ENCODE assay signal across 14 cellular contexts in genomic region chr1:212595229-212595628, GRCh38. TPM values are rescaled to one million over a fixed set of nuclear protein-coding genes. Genes with fewer than 3 reads are reported as not detected.
DNase-seq lines count a peak whose midpoint lies in the region; ATAC-seq and TF ChIP-seq lines count a peak whose summit lies in the region.
"Had no signal": no experiment of that assay in that cellular context is flagged by ENCODE, and none has a peak within 500 bp of the region (broad histone marks: within the 10 kb centered on the region; RNA-seq: fewer than 3 reads in every experiment).

No MANE protein-coding gene starts in this region.

- H3K79me1 ChIP-seq in trophoblast cell (ENCODE audit: low read length), result peaks cover 23% of the 10 kb centered on the region

- peaks cover 15% of the 10 kb centered on the region for H3K27me3 Mint-ChIP-seq in T-helper 2 cell treated with Interferon-gamma antibody and Interleukin-4, amounts not matched to agents 5 μg/mL and 100 μg/mL, for 36 hours (ENCODE audit: low read depth)
- H3K27me3 Mint-ChIP-seq in central memory CD8-positive, alpha-beta T cell, result peaks cover 27% of the 10 kb centered on the region

- no peaks in the 10 kb centered on the region for H3K9me3 Mint-ChIP-seq in T-helper 2 cell treated with Interferon-gamma antibody and Interleukin-4, amounts not matched to agents 5 μg/mL and 100 μg/mL, for 36 hours
- H3K9me3 Mint-ChIP-seq in central memory CD8-positive, alpha-beta T cell, result no peaks in the 10 kb centered on the region

- H3K4me1 ChIP-seq in PC-9 (replicated peaks; ENCODE audit: insufficient read depth) (peaks cover 23% of the 10 kb centered on the region), trophoblast cell (ENCODE audit: control insufficient read depth in 1 of 2, insufficient read depth in 2 of 2, low read length in 2 of 2) (peaks cover 18 to 22% of the 10 kb centered on the region in 2 experiments), A673 (ENCODE audit: insufficient read depth, low read length, poor library complexity, severe bottlenecking) (no peaks in the 10 kb centered on the region)
- H3K4me1 ChIP-seq: right atrium auricular region had no signal

- no peak for TF ChIP-seq CTCF in PC-9 (conservative IDR thresholded peaks at IDR 0.05)
- TF ChIP-seq CTCF in A673 (conservative IDR thresholded peaks at IDR 0.05; ENCODE audit: low read depth, low read length), result no peak

- H2BK120ac ChIP-seq in trophoblast cell (ENCODE audit: insufficient read depth, low read length, poor library complexity), result peak overlapping the region; percentile 97

- H3K27ac ChIP-seq in PC-9 (peak overlapping the region; percentile 84), trophoblast cell (ENCODE audit: low read depth, low read length) (peak overlapping the region; percentile 79), A673 (ENCODE audit: low read depth, low read length, poor library complexity, severe bottlenecking) (no peak overlapping the region)
- H3K27ac ChIP-seq: testis had no signal

- H3K27ac Mint-ChIP-seq in T-helper 2 cell treated with Interferon-gamma antibody and Interleukin-4, amounts not matched to agents 5 μg/mL and 100 μg/mL, for 36 hours, result peak overlapping the region; percentile 96
- peak overlapping the region; percentile 85 for H3K27ac Mint-ChIP-seq in central memory CD8-positive, alpha-beta T cell (ENCODE audit: low read depth)

- peak overlapping the region; percentile 71 for H2BK5ac ChIP-seq in trophoblast cell (ENCODE audit: low read depth, low read length, poor library complexity)

- peak overlapping the region; percentile 38 for H2AK5ac ChIP-seq in trophoblast cell (ENCODE audit: low read length)

- H3F3A ChIP-seq in PC-9 (ENCODE audit: insufficient read depth, low read depth), result peaks cover 24% of the 10 kb centered on the region

- peak overlapping the region; percentile 75 for H2BK12ac ChIP-seq in trophoblast cell (ENCODE audit: low read length)

- no peak overlapping the region for H3K9ac ChIP-seq in trophoblast cell (ENCODE audit: low read length)

- no peaks in the 10 kb centered on the region for H3K9me3 ChIP-seq in PC-9 (ENCODE audit: insufficient read depth, low read depth)
- H3K9me3 ChIP-seq in trophoblast cell (ENCODE audit: insufficient read depth, low read depth, low read length), result peaks cover 3% of the 10 kb centered on the region
- H3K9me3 ChIP-seq in A673 (ENCODE audit: low read depth, low read length, poor library complexity, severe bottlenecking), result no peaks in the 10 kb centered on the region
- H3K9me3 ChIP-seq: mucosa of descending colon, right atrium auricular region, testis had no signal

- H3K4me1 Mint-ChIP-seq in T-helper 2 cell treated with Interferon-gamma antibody and Interleukin-4, amounts not matched to agents 5 μg/mL and 100 μg/mL, for 36 hours (ENCODE audit: low read depth), result peaks cover 23% of the 10 kb centered on the region
- peaks cover 13% of the 10 kb centered on the region for H3K4me1 Mint-ChIP-seq in central memory CD8-positive, alpha-beta T cell

- no peak overlapping the region for H4K12ac ChIP-seq in trophoblast cell (ENCODE audit: low read depth, low read length)

- ATAC-seq in central memory CD8-positive, alpha-beta T cell (replicated peaks; ENCODE audit: extremely low read depth, poor library complexity, severe bottlenecking), result no peak

- H4K20me1 ChIP-seq in PC-9 (ENCODE audit: insufficient read depth), result no peaks in the 10 kb centered on the region

- peak overlapping the region; percentile 9 for H3K4ac ChIP-seq in trophoblast cell (ENCODE audit: low read depth, low read length)

- H4K8ac ChIP-seq in trophoblast cell (ENCODE audit: low read depth, low read length), result peak overlapping the region; percentile 84

- CTCF ChIA-PET in PC-9 (lab: Charles Lee), result interaction anchor here (0.6 kb wide), 1 partner anchor 133 kb away, joined by 3 read pairs; no protein-coding TSS in a partner anchor
- CTCF ChIA-PET in A673 (lab: Charles Lee), result no interaction called here

- BruUV-seq in PC-9 (replicated peaks; lab: Mats Ljungman, UMichigan), result TSS peak; percentile 99
- BruUV-seq in A673 (replicated peaks; lab: Mats Ljungman, UMichigan), result no TSS peak

- no peak overlapping the region for H3K23ac ChIP-seq in trophoblast cell (ENCODE audit: low read length)

- no peak for DNase-seq in T-helper 2 cell treated with Interferon-gamma antibody and Interleukin-4, amounts not matched to agents 5 μg/mL and 100 μg/mL, for 36 hours (ENCODE audit: low spot score)
- no peak for DNase-seq in T-helper 2 cell
- no peak for DNase-seq in PC-9
- DNase-seq in central memory CD8-positive, alpha-beta T cell (ENCODE audit: low spot score in 2 of 2), result no peak
- peak in 1 of 2 donors; percentile 4 for DNase-seq in trophoblast cell
- no peak for DNase-seq in A673 (ENCODE audit: low spot score)
- DNase-seq in pons (ENCODE audit: low spot score), result no peak
- no peak for DNase-seq in hypothalamus (lab: John Stamatoyannopoulos, UW)
- DNase-seq: caudate nucleus, NCI-H2081 treated with DMSO at 0.1 percent for 48 hours, testis had no signal

- peak overlapping the region; percentile 55 for H3K18ac ChIP-seq in trophoblast cell (ENCODE audit: low read length)

- peak overlapping the region; percentile 62 for H3K4me2 ChIP-seq in PC-9
- H3K4me2 ChIP-seq in trophoblast cell (ENCODE audit: low read length), result no peak overlapping the region

- H4K91ac ChIP-seq in trophoblast cell (ENCODE audit: low read depth, low read length), result peak overlapping the region; percentile 97

- H3K9me2 ChIP-seq in PC-9 (ENCODE audit: insufficient read depth), result no peaks in the 10 kb centered on the region

- peak overlapping the region; percentile 15 for H3K4me3 Mint-ChIP-seq in T-helper 2 cell treated with Interferon-gamma antibody and Interleukin-4, amounts not matched to agents 5 μg/mL and 100 μg/mL, for 36 hours
- H3K4me3 Mint-ChIP-seq in central memory CD8-positive, alpha-beta T cell, result no peak overlapping the region

- H3K36me3 ChIP-seq in PC-9 (ENCODE audit: low read depth) (no peaks in the 10 kb centered on the region), trophoblast cell (ENCODE audit: control insufficient read depth in 1 of 2, insufficient read depth in 2 of 2, low read length in 2 of 2) (no peaks in the 10 kb centered on the region), A673 (ENCODE audit: insufficient read depth, low read length, poor library complexity, severe bottlenecking) (no peaks in the 10 kb centered on the region)
- H3K36me3 ChIP-seq: right atrium auricular region had no signal

- H3K79me2 ChIP-seq in PC-9 (ENCODE audit: low read depth) (no peaks in the 10 kb centered on the region), trophoblast cell (ENCODE audit: control insufficient read depth, insufficient read depth, low read length, poor library complexity) (peaks cover 2% of the 10 kb centered on the region)

- H3K14ac ChIP-seq in trophoblast cell (ENCODE audit: low read length), result peak overlapping the region; percentile 54

- POLR2A ChIA-PET in PC-9 (lab: Charles Lee; ENCODE audit: unreplicated experiment), result no interaction called here
- POLR2A ChIA-PET in A673 (lab: Charles Lee; ENCODE audit: low non-redundant PET), result interaction anchor here (0.5 kb wide), 1 partner anchor 14 kb away, joined by 3 read pairs; no protein-coding TSS in a partner anchor

- H3K36me3 Mint-ChIP-seq in T-helper 2 cell treated with Interferon-gamma antibody and Interleukin-4, amounts not matched to agents 5 μg/mL and 100 μg/mL, for 36 hours (ENCODE audit: low read depth), result no peaks in the 10 kb centered on the region
- H3K36me3 Mint-ChIP-seq in central memory CD8-positive, alpha-beta T cell (ENCODE audit: insufficient read depth), result no peaks in the 10 kb centered on the region
- H3K36me3 Mint-ChIP-seq: IgD-negative memory B cell had no signal

- intact Hi-C loops in PC-9 (cut with micrococcal nuclease; ENCODE audit: unreplicated experiment), result loop anchor here (10.0 kb wide), 1 partner anchor 860 kb away; no protein-coding TSS in a partner anchor
- intact Hi-C loops in A673 (cut with micrococcal nuclease; ENCODE audit: unreplicated experiment), result no loop called here

- WGBS in trophoblast cell (ENCODE audit: extremely low coverage, insufficient coverage, insufficient read length), result no CpG with 5 or more reads among the region's 8 CpGs

- no peak overlapping the region for H2AFZ ChIP-seq in PC-9
- H2AFZ ChIP-seq in trophoblast cell (ENCODE audit: insufficient read depth, low read length, poor library complexity), result peak overlapping the region; percentile 57

- 0 out of 2 replicates have a peak, but pooled peaks cover 12% of the 10 kb centered on the region for H3K27me3 ChIP-seq in PC-9 (ENCODE audit: insufficient read depth, low read depth)
- H3K27me3 ChIP-seq in trophoblast cell (ENCODE audit: insufficient read depth, low read length), result no peaks in the 10 kb centered on the region
- no peaks in the 10 kb centered on the region for H3K27me3 ChIP-seq in A673 (replicated peaks; ENCODE audit: insufficient read depth, low read depth, low read length, poor library complexity)
- H3K27me3 ChIP-seq: right atrium auricular region, testis had no signal

- no peak overlapping the region for H3K4me3 ChIP-seq in PC-9
- no peak overlapping the region for H3K4me3 ChIP-seq in trophoblast cell (ENCODE audit: low read depth, low read length)
- no peak overlapping the region for H3K4me3 ChIP-seq in A673 (ENCODE audit: low read depth, low read length, poor library complexity, severe bottlenecking)
- H3K4me3 ChIP-seq: mucosa of descending colon, right atrium auricular region, testis had no signal

RNA-seq across cellular contexts. Expression of gene ATF3, which starts 13.3 kb away (rescaled TPM):
- total RNA-seq in PC-9 (2021), result 10.2 and 10.8 TPM in 2 replicates
- polyA plus RNA-seq in trophoblast cell (2013), result 120 and 125 TPM in 2 replicates
- 12.6 and 16.0 TPM in 2 replicates for total RNA-seq in A673 (2021)
